ENCODE assay signal across 7 cellular contexts in genomic region chr21:21163904-21164303, GRCh38.
DNase-seq lines count a peak whose midpoint lies in the region; ATAC-seq and TF ChIP-seq lines count a peak whose summit lies in the region.

No MANE protein-coding gene starts in this region.

- no peaks in the 10 kb centered on the region for H3K9me2 ChIP-seq in neural cell (ENCODE audit: insufficient read depth, low read length)

- no peaks in the 10 kb centered on the region for H3K4me1 Mint-ChIP-seq in activated CD4-positive, alpha-beta T cell treated with anti-CD3 and anti-CD28 coated beads, Interleukin-2, amount 10 ng/mL, durations not matched to agents 7 days and 5 days

- H3F3A ChIP-seq in neural cell (ENCODE audit: insufficient read depth, low read length, poor library complexity, severe bottlenecking), result no peaks in the 10 kb centered on the region

- TF ChIP-seq EP300 in neural cell (conservative IDR thresholded peaks at IDR 0.05; ENCODE audit: poor library complexity, severe bottlenecking), result no peak

- peaks cover 3% of the 10 kb centered on the region for H3K27me3 Mint-ChIP-seq in activated CD4-positive, alpha-beta T cell treated with anti-CD3 and anti-CD28 coated beads, Interleukin-2, amount 10 ng/mL, durations not matched to agents 7 days and 5 days

- no peaks in the 10 kb centered on the region for H3K79me2 ChIP-seq in neural cell (replicated peaks; ENCODE audit: insufficient read depth, low read length)

- H2AFZ ChIP-seq in neural cell (ENCODE audit: low read depth, low read length), result no peak overlapping the region

- POLR2A ChIA-PET in activated CD4-positive, alpha-beta T cell treated with anti-CD3 and anti-CD28 coated beads, Interleukin-2, amount 10 ng/mL, durations not matched to agents 7 days and 5 days (lab: Charles Lee), result no interaction called here

- peak; percentile 65 for TF ChIP-seq RAD21 in neural cell (conservative IDR thresholded peaks at IDR 0.05)

- H3K9me3 ChIP-seq in neural cell (ENCODE audit: low read length), result peaks cover 4% of the 10 kb centered on the region

- H3K36me3 ChIP-seq in neural cell (ENCODE audit: insufficient read depth, low read length), result no peaks in the 10 kb centered on the region

- peak; percentile 62 to 78 for DNase-seq in NCI-H524 (lab: John Stamatoyannopoulos, UW)
- peak; percentile 55 for DNase-seq in activated CD4-positive, alpha-beta T cell treated with anti-CD3 and anti-CD28 coated beads, Interleukin-2, amount 10 ng/mL, durations not matched to agents 7 days and 5 days
- DNase-seq in fibroblast of mammary gland (ENCODE audit: low read depth), result peak; percentile 80

- no peak overlapping the region for H3K9ac ChIP-seq in neural cell (ENCODE audit: low read length)

- TF ChIP-seq CTCF in GM12874 (IDR thresholded peaks at IDR 0.05; ENCODE audit: insufficient read depth, low read depth, low read length) (peak; percentile 35; the same call in 1 of the 2 replicates), fibroblast of mammary gland (conservative IDR thresholded peaks at IDR 0.05; ENCODE audit: control insufficient read depth, insufficient read depth, low read depth, low read length) (peak; percentile 60), neural cell (IDR thresholded peaks at IDR 0.05; ENCODE audit: poor library complexity, severe bottlenecking) (peak; percentile 65)

- no peak overlapping the region for H3K27ac ChIP-seq in neural cell (ENCODE audit: low read length)

- ATAC-seq in HG03354 (IDR thresholded peaks at IDR 0.05; ENCODE audit: poor library complexity, severe bottlenecking, unreplicated experiment), result peak; percentile 83
- ATAC-seq in GM19324 (IDR thresholded peaks at IDR 0.05; ENCODE audit: low FRiP score, unreplicated experiment), result no peak

- no peaks in the 10 kb centered on the region for H3K36me3 Mint-ChIP-seq in activated CD4-positive, alpha-beta T cell treated with anti-CD3 and anti-CD28 coated beads, Interleukin-2, amount 10 ng/mL, durations not matched to agents 7 days and 5 days (ENCODE audit: low read depth)

- H3K27me3 ChIP-seq in neural cell (ENCODE audit: insufficient read depth, low read depth, low read length), result no peaks in the 10 kb centered on the region

- no peak overlapping the region for H3K27ac Mint-ChIP-seq in activated CD4-positive, alpha-beta T cell treated with anti-CD3 and anti-CD28 coated beads, Interleukin-2, amount 10 ng/mL, durations not matched to agents 7 days and 5 days

- H3K4me2 ChIP-seq in neural cell (ENCODE audit: low read length), result no peak overlapping the region

- H3K4me3 Mint-ChIP-seq in activated CD4-positive, alpha-beta T cell treated with anti-CD3 and anti-CD28 coated beads, Interleukin-2, amount 10 ng/mL, durations not matched to agents 7 days and 5 days, result no peak overlapping the region

- CTCF ChIA-PET in activated CD4-positive, alpha-beta T cell treated with anti-CD3 and anti-CD28 coated beads, Interleukin-2, amount 10 ng/mL, durations not matched to agents 7 days and 5 days (lab: Charles Lee), result no interaction called here

- H3K4me3 ChIP-seq in fibroblast of mammary gland (ENCODE audit: control insufficient read depth, low read depth, low read length), result no peak overlapping the region
- H3K4me3 ChIP-seq in neural cell (ENCODE audit: low read length), result no peak overlapping the region

- H4K20me1 ChIP-seq in neural cell (ENCODE audit: insufficient read depth), result no peaks in the 10 kb centered on the region

- no peaks in the 10 kb centered on the region for H3K9me3 Mint-ChIP-seq in activated CD4-positive, alpha-beta T cell treated with anti-CD3 and anti-CD28 coated beads, Interleukin-2, amount 10 ng/mL, durations not matched to agents 7 days and 5 days

TF ChIP-seq in neural cell, 6 proteins besides CTCF, POLR2A, EP300 and RAD21:
- no peak for TF ChIP-seq EZH2 (IDR thresholded peaks at IDR 0.05; ENCODE audit: borderline replicate concordance, insufficient read depth, low read length, poor library complexity, severe bottlenecking)
- peak; percentile 69 for TF ChIP-seq SMC3 (conservative IDR thresholded peaks at IDR 0.05; ENCODE audit: poor library complexity)
- no peak for TF ChIP-seq REST (IDR thresholded peaks at IDR 0.05; ENCODE audit: borderline replicate concordance)
